In the genomic region with DNA sequence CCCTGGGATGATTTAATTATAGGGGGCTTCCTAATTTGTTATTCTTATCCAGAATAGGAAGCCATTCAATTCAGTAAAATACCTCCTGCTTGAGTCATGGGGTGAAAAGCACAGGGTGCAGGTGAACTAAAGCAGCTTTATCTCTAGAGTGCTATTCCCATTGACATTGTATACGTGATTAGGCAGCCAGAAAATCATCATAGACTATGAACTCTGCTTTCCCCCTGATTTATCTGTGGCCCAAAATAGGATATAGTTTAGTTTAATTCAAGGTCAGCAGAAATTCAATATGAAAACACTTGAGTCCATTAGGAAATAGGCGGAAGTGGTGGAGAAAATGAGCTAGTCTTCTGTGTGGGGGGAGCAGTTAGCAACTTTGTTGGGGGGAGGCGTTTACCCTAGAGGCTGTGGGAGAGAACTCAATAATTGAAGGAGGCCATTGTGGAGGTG, we compare ENCODE assay signal across 37 cellular contexts. TPM values are rescaled to one million over a fixed set of nuclear protein-coding genes. Genes with fewer than 3 reads are reported as not detected.
DNase-seq lines count a peak whose midpoint lies in the region; ATAC-seq, FAIRE-seq and TF ChIP-seq lines count a peak whose summit lies in the region.
"Had no signal": no experiment of that assay in that cellular context is flagged by ENCODE, and none has a peak within 500 bp of the region (broad histone marks: within the 10 kb centered on the region; RNA-seq: fewer than 3 reads in every experiment).

No MANE protein-coding gene starts in this region.

- no peak overlapping the region for H3K27ac ChIP-seq in foreskin keratinocyte
- no peak overlapping the region for H3K27ac ChIP-seq in small intestine (ENCODE audit: low read depth in 1 of 2, low read length in 1 of 2)
- H3K27ac ChIP-seq: cardiac muscle cell, KMS-11, Peyer's patch, tibial artery, VCaP had no signal

- FAIRE-seq in small intestine (lab: Jason Lieb, UNC): no peak
- FAIRE-seq: astrocyte, HTR-8/SVneo, kidney had no signal

- H3K27me3 Mint-ChIP-seq in activated CD4-positive, alpha-beta memory T cell treated with anti-CD3 and anti-CD28 coated beads for 36 hours: peaks cover 20% of the 10 kb centered on the region
- peaks cover 18% of the 10 kb centered on the region for H3K27me3 Mint-ChIP-seq in activated CD4-positive, alpha-beta memory T cell treated with anti-CD3 and anti-CD28 coated beads, Interleukin-2, amount 10 ng/mL, durations not matched to agents 7 days and 5 days

- H3K27me3 ChIP-seq in foreskin keratinocyte (peaks cover 9% of the 10 kb centered on the region), small intestine (ENCODE audit: control insufficient read depth in 2 of 2, insufficient read depth in 2 of 2, low read length in 2 of 2) (no peaks in the 10 kb centered on the region)
- H3K27me3 ChIP-seq: cardiac muscle cell, Peyer's patch had no signal

- H3K36me3 Mint-ChIP-seq in activated CD4-positive, alpha-beta memory T cell treated with anti-CD3 and anti-CD28 coated beads for 36 hours: no peaks in the 10 kb centered on the region
- H3K36me3 Mint-ChIP-seq in activated CD4-positive, alpha-beta memory T cell treated with anti-CD3 and anti-CD28 coated beads, Interleukin-2, amount 10 ng/mL, durations not matched to agents 7 days and 5 days (ENCODE audit: low read depth): no peaks in the 10 kb centered on the region
- H3K36me3 Mint-ChIP-seq: CD8-positive, alpha-beta T cell; naive B cell had no signal

- CTCF ChIA-PET in activated CD4-positive, alpha-beta memory T cell treated with anti-CD3 and anti-CD28 coated beads for 36 hours (lab: Charles Lee): interaction anchor here (0.6 to 1.0 kb wide), 3 partner anchors 14 to 207 kb away, joined by 3 to 6 read pairs (median 3); no protein-coding TSS in a partner anchor
- CTCF ChIA-PET in activated CD4-positive, alpha-beta memory T cell treated with anti-CD3 and anti-CD28 coated beads, Interleukin-2, amount 10 ng/mL, durations not matched to agents 7 days and 5 days (lab: Charles Lee): interaction anchor here (0.8 kb wide), 1 partner anchor 15 kb away, joined by 3 read pairs; no protein-coding TSS in a partner anchor

- H3K9me3 Mint-ChIP-seq in activated CD4-positive, alpha-beta memory T cell treated with anti-CD3 and anti-CD28 coated beads for 36 hours: no peaks in the 10 kb centered on the region
- no peaks in the 10 kb centered on the region for H3K9me3 Mint-ChIP-seq in activated CD4-positive, alpha-beta memory T cell treated with anti-CD3 and anti-CD28 coated beads, Interleukin-2, amount 10 ng/mL, durations not matched to agents 7 days and 5 days
- H3K9me3 Mint-ChIP-seq: activated naive CD8-positive, alpha-beta T cell treated with anti-CD3 and anti-CD28 coated beads, Interleukin-2, amount 50 U/mL, for 24 hours; CD8-positive, alpha-beta T cell; naive B cell had no signal

- peaks cover 17% of the 10 kb centered on the region for H3K4me1 Mint-ChIP-seq in activated CD4-positive, alpha-beta memory T cell treated with anti-CD3 and anti-CD28 coated beads for 36 hours (ENCODE audit: low read depth)
- H3K4me1 Mint-ChIP-seq in activated CD4-positive, alpha-beta memory T cell treated with anti-CD3 and anti-CD28 coated beads, Interleukin-2, amount 10 ng/mL, durations not matched to agents 7 days and 5 days: peaks cover 3% of the 10 kb centered on the region
- H3K4me1 Mint-ChIP-seq: activated CD4-positive, alpha-beta T cell treated with anti-CD3 and anti-CD28 coated beads for 36 hours; B cell had no signal

- H3K9me3 ChIP-seq in small intestine (ENCODE audit: control insufficient read depth, low read depth): no peaks in the 10 kb centered on the region
- H3K9me3 ChIP-seq: Peyer's patch, tibial artery had no signal

- no peaks in the 10 kb centered on the region for H3K36me3 ChIP-seq in small intestine (ENCODE audit: control insufficient read depth in 2 of 2, insufficient read depth in 2 of 2, low read length in 2 of 2)
- H3K36me3 ChIP-seq: cardiac muscle cell, Peyer's patch, tibial artery had no signal

- no peak overlapping the region for H3K4me3 ChIP-seq in small intestine (ENCODE audit: low read depth in 1 of 2, low read length in 2 of 2)
- H3K4me3 ChIP-seq: cardiac muscle cell, Peyer's patch, tibial artery had no signal

- WGBS in small intestine, 3 donors: 33 to 48% (median 42%) methylated on average over 3 of the region's 3 CpGs

- peak overlapping the region; percentile 51 for H3K27ac Mint-ChIP-seq in activated CD4-positive, alpha-beta memory T cell treated with anti-CD3 and anti-CD28 coated beads for 36 hours
- H3K27ac Mint-ChIP-seq in activated CD4-positive, alpha-beta memory T cell treated with anti-CD3 and anti-CD28 coated beads, Interleukin-2, amount 10 ng/mL, durations not matched to agents 7 days and 5 days: no peak overlapping the region
- H3K27ac Mint-ChIP-seq: activated CD4-positive, alpha-beta T cell treated with anti-CD3 and anti-CD28 coated beads for 36 hours; activated naive CD8-positive, alpha-beta T cell treated with anti-CD3 and anti-CD28 coated beads, Interleukin-2, amount 50 U/mL, for 24 hours; B cell; CD8-positive, alpha-beta T cell had no signal

- TF ChIP-seq CTCF in foreskin keratinocyte (conservative IDR thresholded peaks at IDR 0.05): no peak

- intact Hi-C loops in activated CD4-positive, alpha-beta memory T cell treated with anti-CD3 and anti-CD28 coated beads for 36 hours (cut with micrococcal nuclease): loop anchor here (2.0 kb wide), 1 partner anchor 19 kb away; the partner anchor contains the start of gene PRKCI

- no peak overlapping the region for H3K4me3 Mint-ChIP-seq in activated CD4-positive, alpha-beta memory T cell treated with anti-CD3 and anti-CD28 coated beads for 36 hours
- no peak overlapping the region for H3K4me3 Mint-ChIP-seq in activated CD4-positive, alpha-beta memory T cell treated with anti-CD3 and anti-CD28 coated beads, Interleukin-2, amount 10 ng/mL, durations not matched to agents 7 days and 5 days
- H3K4me3 Mint-ChIP-seq: activated CD4-positive, alpha-beta T cell treated with anti-CD3 and anti-CD28 coated beads for 36 hours; activated naive CD8-positive, alpha-beta T cell treated with anti-CD3 and anti-CD28 coated beads, Interleukin-2, amount 50 U/mL, for 24 hours; B cell; CD8-positive, alpha-beta T cell; naive B cell had no signal

- H3K4me1 ChIP-seq in foreskin keratinocyte (no peaks in the 10 kb centered on the region), small intestine (ENCODE audit: control insufficient read depth in 2 of 2, insufficient read depth in 1 of 2, low read depth in 1 of 2, low read length in 1 of 2) (no peaks in the 10 kb centered on the region)
- H3K4me1 ChIP-seq: Peyer's patch, tibial artery had no signal

- no peak for DNase-seq in activated CD4-positive, alpha-beta memory T cell treated with anti-CD3 and anti-CD28 coated beads for 36 hours
- DNase-seq in activated CD4-positive, alpha-beta memory T cell treated with anti-CD3 and anti-CD28 coated beads, Interleukin-2, amount 10 ng/mL, durations not matched to agents 7 days and 5 days: no peak
- DNase-seq in NCI-H2081 treated with DMSO at 0.1 percent for 48 hours (lab: John Stamatoyannopoulos, UW) (peak; percentile 58), foreskin keratinocyte (no peak), small intestine (peak; percentile 38), islet precursor cell (no peak), cerebellum (ENCODE audit: low spot score) (no peak)
- DNase-seq: activated CD4-positive, alpha-beta T cell treated with anti-CD3 and anti-CD28 coated beads for 36 hours; activated CD8-positive, alpha-beta memory T cell treated with anti-CD3 and anti-CD28 coated beads for 24 hours; activated effector memory CD4-positive, alpha-beta T cell treated with anti-CD3 and anti-CD28 coated beads, Interleukin-2, amount 50 U/mL, for 16 hours; activated naive CD8-positive, alpha-beta T cell treated with anti-CD3 and anti-CD28 coated beads, Interleukin-2, amount 50 U/mL, for 24 hours; activated T-cell treated with anti-CD3 and anti-CD28 coated beads for 4 hours; CD8-positive, alpha-beta T cell; DMS 273 treated with DMSO at 0.1 percent for 48 hours; EL; foreskin fibroblast; head of caudate nucleus; kidney; midbrain; MM.1S; naive B cell; NCI-H1105 treated with DMSO at 0.1 percent for 48 hours; NCI-H526; Peyer's patch; SIG-M5; stimulated activated CD4-positive, alpha-beta T cell treated with anti-CD3 and anti-CD28 coated beads, Interleukin-15, amount 100 ng/mL, for 24 hours; stimulated activated CD4-positive, alpha-beta T cell treated with anti-CD3 and anti-CD28 coated beads, Interleukin-4, amount 100 ng/mL, for 4 hours; T-helper 9 cell; tibial artery had no signal

- POLR2A ChIA-PET in activated CD4-positive, alpha-beta memory T cell treated with anti-CD3 and anti-CD28 coated beads for 36 hours (lab: Charles Lee): no interaction called here
- POLR2A ChIA-PET in activated CD4-positive, alpha-beta memory T cell treated with anti-CD3 and anti-CD28 coated beads, Interleukin-2, amount 10 ng/mL, durations not matched to agents 7 days and 5 days (lab: Charles Lee): interaction anchor here (1.2 kb wide), 2 partner anchors 11 to 22 kb away, joined by 3 read pairs; partner anchors contain the start of gene PHC3

- ATAC-seq in foreskin keratinocyte: peak; percentile 23
- no peak for ATAC-seq in GM21723 (IDR thresholded peaks at IDR 0.05; ENCODE audit: unreplicated experiment)
- ATAC-seq: activated CD4-positive, alpha-beta T cell treated with anti-CD3 and anti-CD28 coated beads for 36 hours; activated naive CD8-positive, alpha-beta T cell treated with anti-CD3 and anti-CD28 coated beads, Interleukin-2, amount 50 U/mL, for 24 hours; CD8-positive, alpha-beta T cell; esophagus mucosa had no signal

RNA-seq across cellular contexts. Expression of gene PRKCI, which starts 18.2 kb away (rescaled TPM):
- total RNA-seq in activated CD4-positive, alpha-beta memory T cell treated with anti-CD3 and anti-CD28 coated beads for 36 hours: 10 to 100 TPM; 27.0 to 27.6 TPM
- 10 to 100 TPM; 18.6 to 25.7 TPM for total RNA-seq in activated CD4-positive, alpha-beta memory T cell treated with anti-CD3 and anti-CD28 coated beads, Interleukin-2, amount 10 ng/mL, durations not matched to agents 7 days and 5 days
- total RNA-seq in foreskin keratinocyte (51.2 and 52.4 TPM in 2 replicates), cerebellum (66.8 TPM)
- polyA plus RNA-seq in foreskin keratinocyte (14.9 and 17.9 TPM in 2 replicates), small intestine (10 to 100 TPM; 13.2 to 15.6 (median 13.9) TPM)

RNA-seq across cellular contexts. Expression of gene PHC3, which starts 22.5 kb away (rescaled TPM):
- total RNA-seq in activated CD4-positive, alpha-beta memory T cell treated with anti-CD3 and anti-CD28 coated beads for 36 hours: 10 to 100 TPM; 37.4 to 38.7 TPM
- 10 to 100 TPM; 74.5 TPM for total RNA-seq in activated CD4-positive, alpha-beta memory T cell treated with anti-CD3 and anti-CD28 coated beads, Interleukin-2, amount 10 ng/mL, durations not matched to agents 7 days and 5 days
- total RNA-seq in foreskin keratinocyte: 15.5 and 16.3 TPM in 2 replicates
- polyA plus RNA-seq in foreskin keratinocyte: 1.7 and 2.1 TPM in 2 replicates
- 1 to 10 TPM; 2.5 to 5.5 (median 3.0) TPM for polyA plus RNA-seq in small intestine
- 69.7 TPM for total RNA-seq in cerebellum

Comparison
In these comparisons a context has a peak if more than half of its experiments do, and no peak if none do; other contexts are left out.
1. DNase-seq: peak in NCI-H2081 treated with DMSO at 0.1 percent for 48 hours (single experiment) and small intestine (single experiment); none in activated CD4-positive, alpha-beta memory T cell treated with anti-CD3 and anti-CD28 coated beads for 36 hours (single experiment), activated CD4-positive, alpha-beta memory T cell treated with anti-CD3 and anti-CD28 coated beads, Interleukin-2, amount 10 ng/mL, durations not matched to agents 7 days and 5 days (single experiment), foreskin keratinocyte (0 of 2), islet precursor cell (single experiment) and cerebellum (single experiment).